1 cellular context compared by ENCODE assay signal in genomic region chr5:32710859-32711692, GRCh38.
TF ChIP-seq lines count a peak whose summit lies in the region.

Gene NPR3 (plus strand): TSS chr5:32711321. CDS start chr5:32711777, 456 bp downstream.

TF ChIP-seq in HEK293, 187 proteins besides CTCF, POLR2A, EP300 and RAD21 (continued from another document and continues in another):
- TF ChIP-seq, protein P1, sequence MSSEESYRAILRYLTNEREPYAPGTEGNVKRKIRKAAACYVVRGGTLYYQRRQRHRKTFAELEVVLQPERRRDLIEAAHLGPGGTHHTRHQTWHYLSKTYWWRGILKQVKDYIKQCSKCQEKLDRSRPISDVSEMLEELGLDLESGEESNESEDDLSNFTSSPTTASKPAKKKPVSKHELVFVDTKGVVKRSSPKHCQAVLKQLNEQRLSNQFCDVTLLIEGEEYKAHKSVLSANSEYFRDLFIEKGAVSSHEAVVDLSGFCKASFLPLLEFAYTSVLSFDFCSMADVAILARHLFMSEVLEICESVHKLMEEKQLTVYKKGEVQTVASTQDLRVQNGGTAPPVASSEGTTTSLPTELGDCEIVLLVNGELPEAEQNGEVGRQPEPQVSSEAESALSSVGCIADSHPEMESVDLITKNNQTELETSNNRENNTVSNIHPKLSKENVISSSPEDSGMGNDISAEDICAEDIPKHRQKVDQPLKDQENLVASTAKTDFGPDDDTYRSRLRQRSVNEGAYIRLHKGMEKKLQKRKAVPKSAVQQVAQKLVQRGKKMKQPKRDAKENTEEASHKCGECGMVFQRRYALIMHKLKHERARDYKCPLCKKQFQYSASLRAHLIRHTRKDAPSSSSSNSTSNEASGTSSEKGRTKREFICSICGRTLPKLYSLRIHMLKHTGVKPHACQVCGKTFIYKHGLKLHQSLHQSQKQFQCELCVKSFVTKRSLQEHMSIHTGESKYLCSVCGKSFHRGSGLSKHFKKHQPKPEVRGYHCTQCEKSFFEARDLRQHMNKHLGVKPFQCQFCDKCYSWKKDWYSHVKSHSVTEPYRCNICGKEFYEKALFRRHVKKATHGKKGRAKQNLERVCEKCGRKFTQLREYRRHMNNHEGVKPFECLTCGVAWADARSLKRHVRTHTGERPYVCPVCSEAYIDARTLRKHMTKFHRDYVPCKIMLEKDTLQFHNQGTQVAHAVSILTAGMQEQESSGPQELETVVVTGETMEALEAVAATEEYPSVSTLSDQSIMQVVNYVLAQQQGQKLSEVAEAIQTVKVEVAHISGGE (tag by site-specific recombination; conservative IDR thresholded peaks at IDR 0.05; ENCODE audit: low read depth) = no peak
- no peak for TF ChIP-seq ZNF654 (tag by site-specific recombination; IDR thresholded peaks at IDR 0.05; ENCODE audit: low read depth)
- TF ChIP-seq ZNF76 (tag by site-specific recombination; IDR thresholded peaks at IDR 0.05; ENCODE audit: borderline replicate concordance, low read depth) = 0 out of 2 replicates have a peak, but pooled peaks have one; percentile 36
- TF ChIP-seq ZNF785 (tag by site-specific recombination; IDR thresholded peaks at IDR 0.05) = no peak
- TF ChIP-seq ZNF521 (tag by site-specific recombination; IDR thresholded peaks at IDR 0.05) = no peak
- no peak for TF ChIP-seq ZNF146 (tag by site-specific recombination; IDR thresholded peaks at IDR 0.05)
- no peak for TF ChIP-seq ZNF248 (tag by site-specific recombination; IDR thresholded peaks at IDR 0.05)
- no peak for TF ChIP-seq ZNF704 (tag by site-specific recombination; IDR thresholded peaks at IDR 0.05)
- TF ChIP-seq, protein P2, sequence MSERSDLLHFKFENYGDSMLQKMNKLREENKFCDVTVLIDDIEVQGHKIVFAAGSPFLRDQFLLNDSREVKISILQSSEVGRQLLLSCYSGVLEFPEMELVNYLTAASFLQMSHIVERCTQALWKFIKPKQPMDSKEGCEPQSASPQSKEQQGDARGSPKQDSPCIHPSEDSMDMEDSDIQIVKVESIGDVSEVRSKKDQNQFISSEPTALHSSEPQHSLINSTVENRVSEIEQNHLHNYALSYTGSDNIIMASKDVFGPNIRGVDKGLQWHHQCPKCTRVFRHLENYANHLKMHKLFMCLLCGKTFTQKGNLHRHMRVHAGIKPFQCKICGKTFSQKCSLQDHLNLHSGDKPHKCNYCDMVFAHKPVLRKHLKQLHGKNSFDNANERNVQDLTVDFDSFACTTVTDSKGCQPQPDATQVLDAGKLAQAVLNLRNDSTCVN (tag by site-specific recombination; optimal IDR thresholded peaks at IDR 0.05) = peak; percentile 20
- no peak for TF ChIP-seq ZNF621 (tag by site-specific recombination; IDR thresholded peaks at IDR 0.05)
- peak; percentile 71; the same call in 1 of the 2 replicates for TF ChIP-seq ZNF2 (tag by site-specific recombination; IDR thresholded peaks at IDR 0.05)
- TF ChIP-seq, protein P3, sequence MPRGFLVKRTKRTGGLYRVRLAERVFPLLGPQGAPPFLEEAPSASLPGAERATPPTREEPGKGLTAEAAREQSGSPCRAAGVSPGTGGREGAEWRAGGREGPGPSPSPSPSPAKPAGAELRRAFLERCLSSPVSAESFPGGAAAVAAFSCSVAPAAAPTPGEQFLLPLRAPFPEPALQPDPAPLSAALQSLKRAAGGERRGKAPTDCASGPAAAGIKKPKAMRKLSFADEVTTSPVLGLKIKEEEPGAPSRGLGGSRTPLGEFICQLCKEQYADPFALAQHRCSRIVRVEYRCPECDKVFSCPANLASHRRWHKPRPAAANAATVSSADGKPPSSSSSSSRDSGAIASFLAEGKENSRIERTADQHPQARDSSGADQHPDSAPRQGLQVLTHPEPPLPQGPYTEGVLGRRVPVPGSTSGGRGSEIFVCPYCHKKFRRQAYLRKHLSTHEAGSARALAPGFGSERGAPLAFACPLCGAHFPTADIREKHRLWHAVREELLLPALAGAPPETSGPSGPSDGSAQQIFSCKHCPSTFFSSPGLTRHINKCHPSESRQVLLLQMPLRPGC (tag by site-specific recombination; IDR thresholded peaks at IDR 0.05) = no peak
- TF ChIP-seq ZNF600 (tag by site-specific recombination; IDR thresholded peaks at IDR 0.05) = no peak
- TF ChIP-seq, protein P4, sequence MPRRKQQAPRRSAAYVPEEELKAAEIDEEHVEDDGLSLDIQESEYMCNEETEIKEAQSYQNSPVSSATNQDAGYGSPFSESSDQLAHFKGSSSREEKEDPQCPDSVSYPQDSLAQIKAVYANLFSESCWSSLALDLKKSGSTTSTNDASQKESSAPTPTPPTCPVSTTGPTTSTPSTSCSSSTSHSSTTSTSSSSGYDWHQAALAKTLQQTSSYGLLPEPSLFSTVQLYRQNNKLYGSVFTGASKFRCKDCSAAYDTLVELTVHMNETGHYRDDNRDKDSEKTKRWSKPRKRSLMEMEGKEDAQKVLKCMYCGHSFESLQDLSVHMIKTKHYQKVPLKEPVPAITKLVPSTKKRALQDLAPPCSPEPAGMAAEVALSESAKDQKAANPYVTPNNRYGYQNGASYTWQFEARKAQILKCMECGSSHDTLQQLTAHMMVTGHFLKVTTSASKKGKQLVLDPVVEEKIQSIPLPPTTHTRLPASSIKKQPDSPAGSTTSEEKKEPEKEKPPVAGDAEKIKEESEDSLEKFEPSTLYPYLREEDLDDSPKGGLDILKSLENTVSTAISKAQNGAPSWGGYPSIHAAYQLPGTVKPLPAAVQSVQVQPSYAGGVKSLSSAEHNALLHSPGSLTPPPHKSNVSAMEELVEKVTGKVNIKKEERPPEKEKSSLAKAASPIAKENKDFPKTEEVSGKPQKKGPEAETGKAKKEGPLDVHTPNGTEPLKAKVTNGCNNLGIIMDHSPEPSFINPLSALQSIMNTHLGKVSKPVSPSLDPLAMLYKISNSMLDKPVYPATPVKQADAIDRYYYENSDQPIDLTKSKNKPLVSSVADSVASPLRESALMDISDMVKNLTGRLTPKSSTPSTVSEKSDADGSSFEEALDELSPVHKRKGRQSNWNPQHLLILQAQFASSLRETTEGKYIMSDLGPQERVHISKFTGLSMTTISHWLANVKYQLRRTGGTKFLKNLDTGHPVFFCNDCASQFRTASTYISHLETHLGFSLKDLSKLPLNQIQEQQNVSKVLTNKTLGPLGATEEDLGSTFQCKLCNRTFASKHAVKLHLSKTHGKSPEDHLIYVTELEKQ (tag by site-specific recombination; IDR thresholded peaks at IDR 0.05; ENCODE audit: borderline replicate concordance) = no peak
- TF ChIP-seq ZNF184 (tag by site-specific recombination; IDR thresholded peaks at IDR 0.05) = no peak
- TF ChIP-seq, protein P5, sequence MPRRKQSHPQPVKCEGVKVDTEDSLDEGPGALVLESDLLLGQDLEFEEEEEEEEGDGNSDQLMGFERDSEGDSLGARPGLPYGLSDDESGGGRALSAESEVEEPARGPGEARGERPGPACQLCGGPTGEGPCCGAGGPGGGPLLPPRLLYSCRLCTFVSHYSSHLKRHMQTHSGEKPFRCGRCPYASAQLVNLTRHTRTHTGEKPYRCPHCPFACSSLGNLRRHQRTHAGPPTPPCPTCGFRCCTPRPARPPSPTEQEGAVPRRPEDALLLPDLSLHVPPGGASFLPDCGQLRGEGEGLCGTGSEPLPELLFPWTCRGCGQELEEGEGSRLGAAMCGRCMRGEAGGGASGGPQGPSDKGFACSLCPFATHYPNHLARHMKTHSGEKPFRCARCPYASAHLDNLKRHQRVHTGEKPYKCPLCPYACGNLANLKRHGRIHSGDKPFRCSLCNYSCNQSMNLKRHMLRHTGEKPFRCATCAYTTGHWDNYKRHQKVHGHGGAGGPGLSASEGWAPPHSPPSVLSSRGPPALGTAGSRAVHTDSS (tag by site-specific recombination; IDR thresholded peaks at IDR 0.05) = no peak
- TF ChIP-seq ZNF175 (tag by site-specific recombination; IDR thresholded peaks at IDR 0.05) = no peak
- TF ChIP-seq ZNF138 (tag by site-specific recombination; IDR thresholded peaks at IDR 0.05; ENCODE audit: borderline replicate concordance) = no peak
- TF ChIP-seq, protein P6, sequence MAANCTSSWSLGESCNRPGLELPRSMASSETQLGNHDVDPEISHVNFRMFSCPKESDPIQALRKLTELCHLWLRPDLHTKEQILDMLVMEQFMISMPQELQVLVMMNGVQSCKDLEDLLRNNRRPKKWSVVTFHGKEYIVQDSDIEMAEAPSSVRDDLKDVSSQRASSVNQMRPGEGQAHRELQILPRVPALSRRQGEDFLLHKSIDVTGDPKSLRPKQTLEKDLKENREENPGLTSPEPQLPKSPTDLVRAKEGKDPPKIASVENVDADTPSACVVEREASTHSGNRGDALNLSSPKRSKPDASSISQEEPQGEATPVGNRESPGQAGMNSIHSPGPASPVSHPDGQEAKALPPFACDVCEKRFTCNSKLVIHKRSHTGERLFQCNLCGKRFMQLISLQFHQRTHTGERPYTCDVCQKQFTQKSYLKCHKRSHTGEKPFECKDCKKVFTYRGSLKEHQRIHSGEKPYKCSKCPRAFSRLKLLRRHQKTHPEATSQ (tag by site-specific recombination; IDR thresholded peaks at IDR 0.05) = no peak
- no peak for TF ChIP-seq ZNF266 (tag by site-specific recombination; IDR thresholded peaks at IDR 0.05; ENCODE audit: low read depth)
- no peak for TF ChIP-seq TRIM28 (IDR thresholded peaks at IDR 0.05; ENCODE audit: borderline replicate concordance, low read length)
- TF ChIP-seq SP3 (tag by site-specific recombination; IDR thresholded peaks at IDR 0.05) = no peak
- no peak for TF ChIP-seq YY2 (tag by site-specific recombination; IDR thresholded peaks at IDR 0.05)
- 0 out of 2 replicates have a peak, but pooled peaks have one; percentile 70 for TF ChIP-seq ZNF391 (tag by site-specific recombination; IDR thresholded peaks at IDR 0.05; ENCODE audit: borderline replicate concordance, low read depth)
- TF ChIP-seq ZBTB17 (tag by site-specific recombination; IDR thresholded peaks at IDR 0.05) = no peak
- TF ChIP-seq ZNF426 (tag by site-specific recombination; IDR thresholded peaks at IDR 0.05) = no peak
- TF ChIP-seq HOXD13 (CRISPR knock-in tag; IDR thresholded peaks at IDR 0.05; ENCODE audit: borderline replicate concordance) = no peak
- 0 out of 2 replicates have a peak, but pooled peaks have one; percentile 32 for TF ChIP-seq ZBTB10 (tag by site-specific recombination; IDR thresholded peaks at IDR 0.05)
- no peak for TF ChIP-seq KLF17 (tag by site-specific recombination; IDR thresholded peaks at IDR 0.05)
- TF ChIP-seq ZNF341 (tag by site-specific recombination; IDR thresholded peaks at IDR 0.05; ENCODE audit: low read depth) = no peak
- no peak for TF ChIP-seq BCL11B (tag by site-specific recombination; IDR thresholded peaks at IDR 0.05; ENCODE audit: low read depth)
- no peak for TF ChIP-seq ZNF664 (tag by site-specific recombination; IDR thresholded peaks at IDR 0.05)
- no peak for TF ChIP-seq ZNF623 (tag by site-specific recombination; IDR thresholded peaks at IDR 0.05)
- no peak for TF ChIP-seq ZNF707 (tag by site-specific recombination; IDR thresholded peaks at IDR 0.05)
- TF ChIP-seq GLI2 (tag by site-specific recombination; IDR thresholded peaks at IDR 0.05; ENCODE audit: borderline replicate concordance, low read depth) = no peak
- TF ChIP-seq, protein P7, sequence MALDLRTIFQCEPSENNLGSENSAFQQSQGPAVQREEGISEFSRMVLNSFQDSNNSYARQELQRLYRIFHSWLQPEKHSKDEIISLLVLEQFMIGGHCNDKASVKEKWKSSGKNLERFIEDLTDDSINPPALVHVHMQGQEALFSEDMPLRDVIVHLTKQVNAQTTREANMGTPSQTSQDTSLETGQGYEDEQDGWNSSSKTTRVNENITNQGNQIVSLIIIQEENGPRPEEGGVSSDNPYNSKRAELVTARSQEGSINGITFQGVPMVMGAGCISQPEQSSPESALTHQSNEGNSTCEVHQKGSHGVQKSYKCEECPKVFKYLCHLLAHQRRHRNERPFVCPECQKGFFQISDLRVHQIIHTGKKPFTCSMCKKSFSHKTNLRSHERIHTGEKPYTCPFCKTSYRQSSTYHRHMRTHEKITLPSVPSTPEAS (tag by site-specific recombination; IDR thresholded peaks at IDR 0.05) = peak; percentile 95
- peak; percentile 32; the same call in 1 of the 2 replicates for TF ChIP-seq EGR2 (tag by site-specific recombination; IDR thresholded peaks at IDR 0.05; ENCODE audit: low read depth)
- no peak for TF ChIP-seq ZNF624 (tag by site-specific recombination; IDR thresholded peaks at IDR 0.05)
- TF ChIP-seq, protein P8, sequence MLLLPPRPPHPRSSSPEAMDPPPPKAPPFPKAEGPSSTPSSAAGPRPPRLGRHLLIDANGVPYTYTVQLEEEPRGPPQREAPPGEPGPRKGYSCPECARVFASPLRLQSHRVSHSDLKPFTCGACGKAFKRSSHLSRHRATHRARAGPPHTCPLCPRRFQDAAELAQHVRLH (tag by site-specific recombination; IDR thresholded peaks at IDR 0.05) = no peak
